20 cellular contexts compared by ENCODE assay signal in genomic region chr6:75024796-75025195, GRCh38.
"Had no signal": no experiment of that assay in that cellular context is flagged by ENCODE, and none has a peak within 500 bp of the region (broad histone marks: within the 10 kb centered on the region; RNA-seq: fewer than 3 reads in every experiment).

No MANE protein-coding gene starts in this region.

- DNase-seq: activated CD4-positive, alpha-beta T cell treated with anti-CD3 and anti-CD28 coated beads, Interleukin-2, amount 50 U/mL, for 4 hours; activated effector memory CD4-positive, alpha-beta T cell treated with Interleukin-2 at 50 U/mL for 16 hours; activated T-cell treated with anti-CD3 and anti-CD28 coated beads, Interleukin-2, amount 50 U/mL, for 24 hours; amygdala; brain microvascular endothelial cell; foreskin keratinocyte; immature natural killer cell; left cardiac atrium; occipital lobe; stimulated activated CD4-positive, alpha-beta T cell treated with anti-CD3 and anti-CD28 coated beads, Interleukin-12 subunit alpha, Interleukin-12 subunit beta, amount 100 ng/mL, for 4 hours; stimulated activated CD4-positive, alpha-beta T cell treated with anti-CD3 and anti-CD28 coated beads, Interleukin-2, amount 100 ng/mL, for 48 hours; stimulated activated naive CD8-positive, alpha-beta T cell treated with anti-CD3 and anti-CD28 coated beads, Interleukin-15, Interleukin-2, amounts not matched to agents 100 U/mL and 50 U/mL, for 24 hours; testis had no signal

- ATAC-seq: activated CD4-positive, CD25-positive, alpha-beta regulatory T cell treated with anti-CD3 and anti-CD28 coated beads, Interleukin-2, amount 50 U/mL, for 24 hours; activated naive CD4-positive, alpha-beta T cell treated with anti-CD3 and anti-CD28 coated beads, Interleukin-2, amount 50 U/mL, for 72 hours; foreskin keratinocyte; left cardiac atrium; natural killer cell treated with Interleukin-12 subunit alpha and Interleukin-12 subunit beta and Interleukin-15 and Interleukin-18, amount 100 ng/mL, for 72 hours; sciatic nerve; stimulated activated naive CD8-positive, alpha-beta T cell treated with anti-CD3 and anti-CD28 coated beads, Interleukin-15, Interleukin-2, amounts not matched to agents 100 U/mL and 50 U/mL, for 24 hours had no signal

- FAIRE-seq: colon had no signal

- H3K27ac ChIP-seq: brain microvascular endothelial cell, epithelial cell of prostate, foreskin keratinocyte, testis had no signal

- H3K36me3 ChIP-seq: brain microvascular endothelial cell had no signal

- H3K4me3 ChIP-seq: lung, testis had no signal

- H3K9me3 ChIP-seq: testis had no signal

- H3K27me3 ChIP-seq: brain microvascular endothelial cell, foreskin keratinocyte, testis had no signal

- H3K4me1 ChIP-seq: testis had no signal
